In the genomic region with DNA sequence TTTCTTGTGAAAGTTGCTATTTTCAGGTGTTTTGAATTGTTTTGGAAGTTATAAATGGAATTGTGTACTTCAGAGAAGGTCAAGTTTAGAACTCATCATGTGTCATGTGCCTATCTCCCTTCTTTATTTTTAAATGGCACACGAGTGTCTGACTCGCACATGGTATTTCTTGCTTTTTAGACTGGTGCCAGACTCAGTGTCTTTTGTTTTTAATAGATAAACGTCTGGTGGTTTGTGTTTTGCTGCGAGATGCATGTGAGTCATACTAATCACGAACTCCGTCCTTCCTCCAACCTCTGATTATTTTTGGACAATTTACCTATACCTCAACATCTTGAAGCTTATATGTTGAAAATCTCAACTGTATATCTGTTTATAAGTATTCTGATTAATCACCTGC, we compare ENCODE assay signal across 10 cellular contexts.
DNase-seq lines count a peak whose midpoint lies in the region; ATAC-seq and TF ChIP-seq lines count a peak whose summit lies in the region.
"Had no signal": no experiment of that assay in that cellular context is flagged by ENCODE, and none has a peak within 500 bp of the region (broad histone marks: within the 10 kb centered on the region; RNA-seq: fewer than 3 reads in every experiment).

No MANE protein-coding gene starts in this region.

- BruUV-seq in Calu3 (replicated peaks; lab: Mats Ljungman, UMichigan) = no TSS peak

- no peak overlapping the region for H3K4me3 Mint-ChIP-seq in Calu3 (ENCODE audit: low read depth, unreplicated experiment)
- no peak overlapping the region for H3K4me3 Mint-ChIP-seq in central memory CD8-positive, alpha-beta T cell
- H3K4me3 Mint-ChIP-seq: CD4-positive, CD25-positive, alpha-beta regulatory T cell; dendritic cell treated with granulocyte-macrophage colony-stimulating factor and Interleukin-4, amounts not matched to agents 40 ng/mL and 50 ng/mL, for 4 days had no signal

- peaks cover 17% of the 10 kb centered on the region for H3K4me1 Mint-ChIP-seq in Calu3 (ENCODE audit: low read depth, unreplicated experiment)
- H3K4me1 Mint-ChIP-seq in central memory CD8-positive, alpha-beta T cell = peaks cover 18% of the 10 kb centered on the region

- no peak for TF ChIP-seq CTCF in Calu3 (IDR thresholded peaks at IDR 0.05; ENCODE audit: unreplicated experiment)

- no peaks in the 10 kb centered on the region for H3K27me3 Mint-ChIP-seq in Calu3 (ENCODE audit: unreplicated experiment)
- H3K27me3 Mint-ChIP-seq in central memory CD8-positive, alpha-beta T cell = no peaks in the 10 kb centered on the region
- H3K27me3 Mint-ChIP-seq: CD4-positive, CD25-positive, alpha-beta regulatory T cell; dendritic cell treated with granulocyte-macrophage colony-stimulating factor and Interleukin-4, amounts not matched to agents 40 ng/mL and 50 ng/mL, for 4 days had no signal

- ATAC-seq in central memory CD8-positive, alpha-beta T cell (replicated peaks; ENCODE audit: extremely low read depth, poor library complexity, severe bottlenecking) = no peak
- ATAC-seq in GM21381 (IDR thresholded peaks at IDR 0.05; ENCODE audit: unreplicated experiment) = no peak
- no peak for ATAC-seq in HG03457 (IDR thresholded peaks at IDR 0.05; ENCODE audit: unreplicated experiment)

- H3K36me3 Mint-ChIP-seq in Calu3 (ENCODE audit: insufficient read depth, unreplicated experiment) = no peaks in the 10 kb centered on the region
- peaks cover 3% of the 10 kb centered on the region for H3K36me3 Mint-ChIP-seq in central memory CD8-positive, alpha-beta T cell (ENCODE audit: insufficient read depth)

- DNase-seq in Calu3 = no peak
- peak; percentile 53 for DNase-seq in NCI-H69 (lab: John Stamatoyannopoulos, UW)
- no peak for DNase-seq in central memory CD8-positive, alpha-beta T cell (ENCODE audit: low spot score in 2 of 2)
- DNase-seq in kidney tubule cell (ENCODE audit: low spot score) = peak; percentile 4
- no peak for DNase-seq in NCI-H526 (lab: John Stamatoyannopoulos, UW)
- no peak for DNase-seq in DMS79 (lab: John Stamatoyannopoulos, UW)

- no peaks in the 10 kb centered on the region for H3K9me3 Mint-ChIP-seq in Calu3 (ENCODE audit: low read depth, unreplicated experiment)
- no peaks in the 10 kb centered on the region for H3K9me3 Mint-ChIP-seq in central memory CD8-positive, alpha-beta T cell
- H3K9me3 Mint-ChIP-seq: dendritic cell treated with granulocyte-macrophage colony-stimulating factor and Interleukin-4, amounts not matched to agents 40 ng/mL and 50 ng/mL, for 4 days had no signal

- H3K27ac Mint-ChIP-seq in Calu3 (ENCODE audit: unreplicated experiment) = peak overlapping the region; percentile 17
- H3K27ac Mint-ChIP-seq in central memory CD8-positive, alpha-beta T cell (ENCODE audit: low read depth) = peak overlapping the region; percentile 50
- H3K27ac Mint-ChIP-seq: CD4-positive, CD25-positive, alpha-beta regulatory T cell; dendritic cell treated with granulocyte-macrophage colony-stimulating factor and Interleukin-4, amounts not matched to agents 40 ng/mL and 50 ng/mL, for 4 days had no signal

- CTCF ChIA-PET in Calu3 (lab: Charles Lee) = no interaction called here

- intact Hi-C loops in Calu3 (cut with micrococcal nuclease; ENCODE audit: unreplicated experiment) = no loop called here

Comparison
In these comparisons a context has a peak if more than half of its experiments do, and no peak if none do; other contexts are left out.
1. DNase-seq: peak in NCI-H69 (single experiment) and kidney tubule cell (single experiment); none in Calu3 (single experiment), central memory CD8-positive, alpha-beta T cell (0 of 2), NCI-H526 (0 of 2) and DMS79 (single experiment).